ENCODE assay signal across 8 cellular contexts in genomic region chr2:6773007-6773693, GRCh38.
DNase-seq lines count a peak whose midpoint lies in the region; ATAC-seq, FAIRE-seq and TF ChIP-seq lines count a peak whose summit lies in the region.

No MANE protein-coding gene starts in this region.

- peak overlapping the region; percentile 54; the same call in 1 of the 2 replicates for H3K9ac ChIP-seq in ES-I3 (ENCODE audit: low read depth, low read length)

- no peak overlapping the region for H3K4me3 ChIP-seq in RWPE2 (ENCODE audit: severe bottlenecking)

- H3K9me3 ChIP-seq in ES-I3 (ENCODE audit: control insufficient read depth, insufficient read depth, low read length), result no peaks in the 10 kb centered on the region
- peaks cover 3% of the 10 kb centered on the region for H3K9me3 ChIP-seq in RWPE2 (ENCODE audit: severe bottlenecking)

- H3K4me1 ChIP-seq in ES-I3 (ENCODE audit: insufficient read depth, low read length) (no peaks in the 10 kb centered on the region), RWPE2 (ENCODE audit: insufficient read depth, poor library complexity, severe bottlenecking) (no peaks in the 10 kb centered on the region)

- TF ChIP-seq RAD21 in Ishikawa (IDR thresholded peaks at IDR 0.05; ENCODE audit: low read depth), result peak; percentile 90

- H3K4me1 Mint-ChIP-seq in glutamatergic neuron (ENCODE audit: low read depth, unreplicated experiment) (peaks cover 30% of the 10 kb centered on the region), progenitor cell of endocrine pancreas (ENCODE audit: low read depth) (peaks cover 26% of the 10 kb centered on the region)

- no peaks in the 10 kb centered on the region for H3K36me3 ChIP-seq in ES-I3 (ENCODE audit: insufficient read depth, low read length)
- H3K36me3 ChIP-seq in RWPE2 (ENCODE audit: low read depth), result no peaks in the 10 kb centered on the region

- peaks cover 21% of the 10 kb centered on the region for H3K9me3 Mint-ChIP-seq in glutamatergic neuron (ENCODE audit: unreplicated experiment)
- peaks cover 3% of the 10 kb centered on the region for H3K9me3 Mint-ChIP-seq in progenitor cell of endocrine pancreas (ENCODE audit: low read depth)

- peak overlapping the region; percentile 74 for H3K4me3 Mint-ChIP-seq in glutamatergic neuron (ENCODE audit: unreplicated experiment)
- peak overlapping the region; percentile 66 for H3K4me3 Mint-ChIP-seq in progenitor cell of endocrine pancreas (ENCODE audit: low read depth)

- ATAC-seq in GM21723 (IDR thresholded peaks at IDR 0.05; ENCODE audit: unreplicated experiment) (peak; percentile 94), RWPE2 (ENCODE audit: low read depth) (peak; percentile 87)

- no peak for DNase-seq in RWPE2 (ENCODE audit: low spot score)
- peak; percentile 88 for DNase-seq in activated effector memory CD4-positive, alpha-beta T cell treated with anti-CD3 and anti-CD28 coated beads, Interleukin-2, amount 50 U/mL, for 16 hours
- DNase-seq in glutamatergic neuron, result peak; percentile 92
- DNase-seq in progenitor cell of endocrine pancreas (ENCODE audit: low spot score, unreplicated experiment), result peak; percentile 91
- no peak for DNase-seq in RCC 7860 (ENCODE audit: low spot score)

- H3K27me3 ChIP-seq in RWPE2 (ENCODE audit: insufficient read depth, poor library complexity, severe bottlenecking), result no peaks in the 10 kb centered on the region

- peaks cover 17% of the 10 kb centered on the region for H3K27me3 Mint-ChIP-seq in glutamatergic neuron (ENCODE audit: unreplicated experiment)
- H3K27me3 Mint-ChIP-seq in progenitor cell of endocrine pancreas, result no peaks in the 10 kb centered on the region

- no peaks in the 10 kb centered on the region for H3K36me3 Mint-ChIP-seq in glutamatergic neuron (ENCODE audit: unreplicated experiment)
- no peaks in the 10 kb centered on the region for H3K36me3 Mint-ChIP-seq in progenitor cell of endocrine pancreas (ENCODE audit: insufficient read depth)

- TF ChIP-seq CTCF in RWPE2 (IDR thresholded peaks at IDR 0.05; ENCODE audit: poor library complexity, severe bottlenecking) (peak; percentile 93), glutamatergic neuron (IDR thresholded peaks at IDR 0.05; ENCODE audit: partially characterized antibody, unreplicated experiment) (peak; percentile 99), progenitor cell of endocrine pancreas (IDR thresholded peaks at IDR 0.05; ENCODE audit: unreplicated experiment) (peak; percentile 99)

- TF ChIP-seq EP300 in Ishikawa (IDR thresholded peaks at IDR 0.05; ENCODE audit: borderline replicate concordance), result no peak

- FAIRE-seq in RCC 7860 (lab: Jason Lieb, UNC), result no peak

- peak overlapping the region; percentile 99 for H3K27ac Mint-ChIP-seq in glutamatergic neuron (ENCODE audit: unreplicated experiment)
- H3K27ac Mint-ChIP-seq in progenitor cell of endocrine pancreas, result peak overlapping the region; percentile 94

- H3K27ac ChIP-seq in RWPE2 (ENCODE audit: poor library complexity, severe bottlenecking), result no peak overlapping the region

TF ChIP-seq in Ishikawa, 13 proteins besides CTCF, POLR2A, EP300 and RAD21:
- TF ChIP-seq, protein P1, sequence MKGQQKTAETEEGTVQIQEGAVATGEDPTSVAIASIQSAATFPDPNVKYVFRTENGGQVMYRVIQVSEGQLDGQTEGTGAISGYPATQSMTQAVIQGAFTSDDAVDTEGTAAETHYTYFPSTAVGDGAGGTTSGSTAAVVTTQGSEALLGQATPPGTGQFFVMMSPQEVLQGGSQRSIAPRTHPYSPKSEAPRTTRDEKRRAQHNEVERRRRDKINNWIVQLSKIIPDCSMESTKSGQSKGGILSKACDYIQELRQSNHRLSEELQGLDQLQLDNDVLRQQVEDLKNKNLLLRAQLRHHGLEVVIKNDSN (IDR thresholded peaks at IDR 0.05), result no peak
- TF ChIP-seq NFIC (IDR thresholded peaks at IDR 0.05), result peak; percentile 26; the same call in 1 of the 2 replicates

Comparison
In these comparisons a context has a peak if more than half of its experiments do, and no peak if none do; other contexts are left out.
1. DNase-seq: peak in activated effector memory CD4-positive, alpha-beta T cell treated with anti-CD3 and anti-CD28 coated beads, Interleukin-2, amount 50 U/mL, for 16 hours (single experiment), glutamatergic neuron (single experiment) and progenitor cell of endocrine pancreas (single experiment); none in RWPE2 (single experiment) and RCC 7860 (single experiment).
2. Peak in every context shown above with its lines, with median percentiles within 50 percentile points of each other: CTCF ChIP-seq.